ENCODE assay signal across 8 cellular contexts in genomic region chr10:119078422-119079179, GRCh38. TPM values are rescaled to one million over a fixed set of nuclear protein-coding genes. Genes with fewer than 3 reads are reported as not detected.
DNase-seq lines count a peak whose midpoint lies in the region; ATAC-seq, FAIRE-seq and TF ChIP-seq lines count a peak whose summit lies in the region.

No MANE protein-coding gene starts in this region.

- H4K91ac ChIP-seq in trophoblast cell (ENCODE audit: low read depth, low read length): no peak overlapping the region

- no CpG with 5 or more reads among the region's 10 CpGs for WGBS in trophoblast cell (ENCODE audit: extremely low coverage, insufficient coverage, insufficient read length)

- FAIRE-seq in G401.6 (lab: Jason Lieb, UNC): peak; percentile 13

- no peak overlapping the region for H3K23ac ChIP-seq in trophoblast cell (ENCODE audit: low read length)

- H3K4me1 ChIP-seq in OCI-LY3 (ENCODE audit: low read length) (peaks cover 18% of the 10 kb centered on the region), trophoblast cell (ENCODE audit: control insufficient read depth in 1 of 2, insufficient read depth in 2 of 2, low read length in 2 of 2) (peaks cover 0 to 11% of the 10 kb centered on the region in 2 experiments)

- H3K4ac ChIP-seq in trophoblast cell (ENCODE audit: low read depth, low read length): peak overlapping the region; percentile 100

- H3K27ac ChIP-seq in OCI-LY3 (ENCODE audit: low read length) (0 out of 2 replicates have a peak overlapping the region, but pooled peaks have one; percentile 79), trophoblast cell (ENCODE audit: low read depth, low read length) (no peak overlapping the region)

- H4K20me1 ChIP-seq in OCI-LY3 (ENCODE audit: insufficient read depth, low read length): peaks cover 48% of the 10 kb centered on the region

- peaks cover 14% of the 10 kb centered on the region for H3K79me1 ChIP-seq in trophoblast cell (ENCODE audit: low read length)

- H3K79me2 ChIP-seq in OCI-LY3 (ENCODE audit: low read length) (peaks cover 79% of the 10 kb centered on the region), trophoblast cell (ENCODE audit: control insufficient read depth, insufficient read depth, low read length, poor library complexity) (peaks cover 36% of the 10 kb centered on the region)

- H2AK5ac ChIP-seq in trophoblast cell (ENCODE audit: low read length): no peak overlapping the region

- H2AFZ ChIP-seq in OCI-LY3 (ENCODE audit: low read depth, low read length) (no peak overlapping the region), trophoblast cell (ENCODE audit: insufficient read depth, low read length, poor library complexity) (no peak overlapping the region)

- H3K27me3 ChIP-seq in OCI-LY3 (ENCODE audit: low read depth, low read length): no peaks in the 10 kb centered on the region
- H3K27me3 ChIP-seq in trophoblast cell (ENCODE audit: insufficient read depth, low read length): no peaks in the 10 kb centered on the region

- H3K4me2 ChIP-seq in OCI-LY3 (ENCODE audit: low read length) (peak overlapping the region; percentile 91), trophoblast cell (ENCODE audit: low read length) (peak overlapping the region; percentile 67)

- no peak for DNase-seq in epithelial cell of esophagus (ENCODE audit: low read depth)
- no peak for DNase-seq in trophoblast cell
- no peak for DNase-seq in GOT3 (lab: John Stamatoyannopoulos, UW)
- DNase-seq in NCI-H1694 treated with DMSO at 0.1 percent for 48 hours (lab: John Stamatoyannopoulos, UW): no peak

- H3K9ac ChIP-seq in OCI-LY3 (ENCODE audit: low read length) (peak overlapping the region; percentile 99), trophoblast cell (ENCODE audit: low read length) (no peak overlapping the region)

- no peak overlapping the region for H4K12ac ChIP-seq in trophoblast cell (ENCODE audit: low read depth, low read length)

- H2BK5ac ChIP-seq in trophoblast cell (ENCODE audit: low read depth, low read length, poor library complexity): no peak overlapping the region

- TF ChIP-seq CTCF in OCI-LY3 (IDR thresholded peaks at IDR 0.05; ENCODE audit: low read depth, low read length) (no peak), epithelial cell of esophagus (IDR thresholded peaks at IDR 0.05; ENCODE audit: insufficient read depth, low read depth, low read length, missing control alignments) (no peak)

- H3K9me3 ChIP-seq in OCI-LY3 (ENCODE audit: insufficient read depth, low read length) (no peaks in the 10 kb centered on the region), trophoblast cell (ENCODE audit: insufficient read depth, low read depth, low read length) (no peaks in the 10 kb centered on the region)

- H3K4me3 ChIP-seq in OCI-LY3 (ENCODE audit: low read length) (peak overlapping the region; percentile 95), epithelial cell of esophagus (ENCODE audit: low read length) (peak overlapping the region; percentile 92), trophoblast cell (ENCODE audit: low read depth, low read length) (no peak overlapping the region)

- H2BK120ac ChIP-seq in trophoblast cell (ENCODE audit: insufficient read depth, low read length, poor library complexity): no peak overlapping the region

- H4K8ac ChIP-seq in trophoblast cell (ENCODE audit: low read depth, low read length): no peak overlapping the region

- H3K36me3 ChIP-seq in OCI-LY3 (replicated peaks; ENCODE audit: low read depth, low read length): peaks cover 22% of the 10 kb centered on the region
- peaks cover 7 to 11% of the 10 kb centered on the region in 2 experiments for H3K36me3 ChIP-seq in trophoblast cell (ENCODE audit: control insufficient read depth in 1 of 2, insufficient read depth in 2 of 2, low read length in 2 of 2)

- no peak for ATAC-seq in HG02885 (IDR thresholded peaks at IDR 0.05; ENCODE audit: poor library complexity, unreplicated experiment)
- ATAC-seq in GM21737 (IDR thresholded peaks at IDR 0.05; ENCODE audit: unreplicated experiment): no peak

- H2BK12ac ChIP-seq in trophoblast cell (ENCODE audit: low read length): no peak overlapping the region

- no peak overlapping the region for H3K18ac ChIP-seq in trophoblast cell (ENCODE audit: low read length)

- no peak overlapping the region for H3K14ac ChIP-seq in trophoblast cell (ENCODE audit: low read length)

RNA-seq across cellular contexts. Expression of gene EIF3A, which starts 2.0 kb away (rescaled TPM):
- polyA plus RNA-seq in trophoblast cell (2013): 155 and 157 TPM in 2 replicates

RNA-seq across cellular contexts. Expression of gene DENND10, which starts 25.3 kb away (rescaled TPM):
- 63.7 and 65.3 TPM in 2 replicates for polyA plus RNA-seq in trophoblast cell (2013)

RNA-seq across cellular contexts. Expression of gene NANOS1, which starts 49.1 kb away (rescaled TPM):
- polyA plus RNA-seq in trophoblast cell (2013): 2.4 and 3.3 TPM in 2 replicates
